Comparison of ENCODE assay signal across 22 cellular contexts in genomic region chr14:90458536-90458935, GRCh38.
"Had no signal": no experiment of that assay in that cellular context is flagged by ENCODE, and none has a peak within 500 bp of the region (broad histone marks: within the 10 kb centered on the region; RNA-seq: fewer than 3 reads in every experiment).

No MANE protein-coding gene starts in this region.

- H3K4me1 Mint-ChIP-seq: naive B cell had no signal

- H3K36me3 ChIP-seq: colonic mucosa, esophagus muscularis mucosa, gastroesophageal sphincter, left lung, lower lobe of right lung, stomach, thoracic aorta, transverse colon had no signal

- H2AFZ ChIP-seq: parathyroid adenoma had no signal

- H3K27me3 ChIP-seq: colonic mucosa, esophagus muscularis mucosa, gastroesophageal sphincter, left lung, stomach, transverse colon had no signal

- H3K27ac ChIP-seq: colonic mucosa, esophagus muscularis mucosa, gastroesophageal sphincter, left lung, lower lobe of right lung, parathyroid adenoma, stomach, thoracic aorta, transverse colon had no signal

- H3K9me3 ChIP-seq: colonic mucosa, esophagus muscularis mucosa, gastroesophageal sphincter, left lung, lower lobe of right lung, stomach, thoracic aorta, transverse colon had no signal

- H3K36me3 Mint-ChIP-seq: naive B cell had no signal

- H3K27me3 Mint-ChIP-seq: naive B cell had no signal

- H3K4me3 ChIP-seq: colonic mucosa, esophagus muscularis mucosa, gastroesophageal sphincter, left lung, lower lobe of right lung, stomach, thoracic aorta, transverse colon had no signal

- DNase-seq: colonic mucosa; effector CD4-positive, alpha-beta T cell; endodermal cell; glutamatergic neuron; islet precursor cell; left lung; lower lobe of right lung; mesenchymal stem cell; midbrain; naive B cell; nephron progenitor cell; stimulated activated CD4-positive, alpha-beta T cell treated with anti-CD3 and anti-CD28 coated beads, Interleukin-2, amount 100 ng/mL, for 24 hours; stimulated activated CD4-positive, alpha-beta T cell treated with anti-CD3 and anti-CD28 coated beads, Interleukin-4, amount 100 ng/mL, for 4 hours; stimulated activated naive CD4-positive, alpha-beta T cell; stomach; substantia nigra; transverse colon had no signal

- H3K79me2 ChIP-seq: parathyroid adenoma had no signal

- H3K27ac Mint-ChIP-seq: endodermal cell, nephron progenitor cell had no signal

- H3K4me3 Mint-ChIP-seq: endodermal cell, naive B cell, nephron progenitor cell had no signal

- ATAC-seq: gastroesophageal sphincter, left lung, lower lobe of right lung, sciatic nerve had no signal

- H3K9ac ChIP-seq: parathyroid adenoma had no signal

- H3K9me3 Mint-ChIP-seq: endodermal cell, naive B cell, nephron progenitor cell had no signal

- H3K4me1 ChIP-seq: colonic mucosa, left lung had no signal
